ENCODE assay signal across 8 cellular contexts in the genomic region with DNA sequence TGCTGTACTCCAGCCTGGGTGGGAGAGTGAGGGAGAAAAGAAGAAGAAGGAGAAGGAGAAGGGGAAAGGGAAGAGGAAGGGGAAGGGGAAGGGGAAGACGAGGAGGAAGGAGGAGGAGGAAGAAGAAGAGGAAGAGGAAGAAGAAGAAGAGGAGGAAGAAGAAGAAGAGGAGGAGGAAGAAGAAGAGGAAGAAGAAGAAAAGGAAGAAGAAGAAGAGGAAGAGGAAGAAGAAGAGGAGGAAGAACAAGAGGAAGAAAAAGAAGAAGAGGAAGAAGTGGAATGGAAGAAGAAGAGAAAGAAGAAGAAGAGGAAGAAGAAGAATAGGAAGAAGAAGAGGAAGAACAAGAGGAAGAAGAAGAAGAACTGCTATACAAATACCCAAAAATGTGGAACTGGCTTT.
"Had no signal": no experiment of that assay in that cellular context is flagged by ENCODE, and none has a peak within 500 bp of the region (broad histone marks: within the 10 kb centered on the region; RNA-seq: fewer than 3 reads in every experiment).

No MANE protein-coding gene starts in this region.

- H3K4me3 ChIP-seq: GM12878 had no signal

- DNase-seq: GDM1, GF-D8 had no signal

- ATAC-seq: GM12878 had no signal

- FAIRE-seq: G401.6, GM12878, GM12891, GM12892, GM18507, GM19239 had no signal
